15 cellular contexts compared by ENCODE assay signal in genomic region chr22:27875951-27876350, GRCh38. TPM values are rescaled to one million over a fixed set of nuclear protein-coding genes. Genes with fewer than 3 reads are reported as not detected.
A peak's percentile ranks its signal among the peaks of the same experiment; 100 is the strongest.
DNase-seq lines count a peak whose midpoint lies in the region; ATAC-seq and TF ChIP-seq lines count a peak whose summit lies in the region.
"Had no signal": no experiment of that assay in that cellular context is flagged by ENCODE, and none has a peak within 500 bp of the region (broad histone marks: within the 10 kb centered on the region; RNA-seq: fewer than 3 reads in every experiment).

No MANE protein-coding gene starts in this region.

- no peak overlapping the region for H3K18ac ChIP-seq in mesenchymal stem cell (ENCODE audit: low read depth in 1 of 2, low read length in 2 of 2)

- H3K27me3 Mint-ChIP-seq in MCF 10A (ENCODE audit: insufficient read depth, unreplicated experiment) (no peaks in the 10 kb centered on the region), WTC11 (ENCODE audit: low read depth) (no peaks in the 10 kb centered on the region)
- no peaks in the 10 kb centered on the region for H3K27me3 Mint-ChIP-seq in activated T-helper 2 cell treated with anti-CD3 and anti-CD28 coated beads, Interferon-gamma antibody, Interleukin-2, Interleukin-4, amounts not matched to agents 10 μg/mL and 5 μg/mL and 100 μg/mL, durations not matched to agents 14 hours and 24 hours and 36 hours (ENCODE audit: low read depth)

- ATAC-seq in WTC11 (no peak), HG03521 (IDR thresholded peaks at IDR 0.05; ENCODE audit: unreplicated experiment) (no peak)

- TF ChIP-seq POLR2A in transverse colon (IDR thresholded peaks at IDR 0.05) = no peak

- no peak overlapping the region for H2BK12ac ChIP-seq in mesenchymal stem cell (ENCODE audit: low read length in 2 of 2)

- WGBS in mammary epithelial cell (ENCODE audit: low coverage, missing lambda C conversion rate) = 97% methylated on average over 2 of the region's 2 CpGs
- 96% methylated on average over 1 of the region's 2 CpGs for WGBS in mesenchymal stem cell
- 77 to 100% methylated on average over 1 to 2 of the region's 2 CpGs for WGBS in transverse colon (ENCODE audit: low coverage in 1 of 2), 2 donors

- intact Hi-C loops in MCF 10A (cut with micrococcal nuclease) (no loop called here), mammary epithelial cell (cut with micrococcal nuclease) (no loop called here), transverse colon (cut with DNase I; ENCODE audit: low total_unique reads) (no loop called here)
- intact Hi-C loops in activated T-helper 2 cell treated with anti-CD3 and anti-CD28 coated beads, Interferon-gamma antibody, Interleukin-2, Interleukin-4, amounts not matched to agents 10 μg/mL and 5 μg/mL and 100 μg/mL, durations not matched to agents 14 hours and 24 hours and 36 hours (cut with micrococcal nuclease) = no loop called here

- in situ Hi-C loops in mammary epithelial cell (cut with MboI; ENCODE audit: low sequenced_read_pairs in 2 of 2) = no loop called here
- in situ Hi-C loops in transverse colon (cut with MboI; ENCODE audit: low pct_ligation_motif_present in 1 of 4, low pct_unique_long_range_greater_than_20kb in 1 of 4, low sequenced_read_pairs in 3 of 4) = loop anchor here in 3 of 4 donors (25.0 kb wide), 1 partner anchor 711 kb away; no protein-coding TSS in a partner anchor

- H3K27ac ChIP-seq in mammary epithelial cell (ENCODE audit: insufficient read depth, low read depth, low read length) = no peak overlapping the region
- no peak overlapping the region for H3K27ac ChIP-seq in mesenchymal stem cell (ENCODE audit: low read length, poor library complexity, severe bottlenecking)
- peak overlapping the region in 3 of 4 donors; percentile 70 to 85 (median 79) for H3K27ac ChIP-seq in transverse colon
- H3K27ac ChIP-seq: epithelial cell of prostate had no signal

- H2BK120ac ChIP-seq in mesenchymal stem cell (ENCODE audit: low read depth, low read length) = no peak overlapping the region

- no peak overlapping the region for H3K14ac ChIP-seq in mesenchymal stem cell (ENCODE audit: low read length in 2 of 2)

- H3K27me3 ChIP-seq in mammary epithelial cell (ENCODE audit: insufficient read depth, low read length) = no peaks in the 10 kb centered on the region
- H3K27me3 ChIP-seq in mesenchymal stem cell (ENCODE audit: control insufficient read depth in 1 of 2, insufficient read depth in 1 of 2, low read length in 2 of 2) = no peaks in the 10 kb centered on the region
- H3K27me3 ChIP-seq in transverse colon = no peaks in the 10 kb centered on the region

- no peak overlapping the region for H3K4me3 Mint-ChIP-seq in MCF 10A (ENCODE audit: unreplicated experiment)
- H3K4me3 Mint-ChIP-seq in activated T-helper 2 cell treated with anti-CD3 and anti-CD28 coated beads, Interferon-gamma antibody, Interleukin-2, Interleukin-4, amounts not matched to agents 10 μg/mL and 5 μg/mL and 100 μg/mL, durations not matched to agents 14 hours and 24 hours and 36 hours (ENCODE audit: low read depth) = no peak overlapping the region
- no peak overlapping the region for H3K4me3 Mint-ChIP-seq in WTC11
- H3K4me3 Mint-ChIP-seq: nephron had no signal

- no peaks in the 10 kb centered on the region for H3K9me3 Mint-ChIP-seq in MCF 10A (ENCODE audit: unreplicated experiment)
- H3K9me3 Mint-ChIP-seq in activated T-helper 2 cell treated with anti-CD3 and anti-CD28 coated beads, Interferon-gamma antibody, Interleukin-2, Interleukin-4, amounts not matched to agents 10 μg/mL and 5 μg/mL and 100 μg/mL, durations not matched to agents 14 hours and 24 hours and 36 hours = no peaks in the 10 kb centered on the region
- H3K9me3 Mint-ChIP-seq in WTC11 = no peaks in the 10 kb centered on the region
- H3K9me3 Mint-ChIP-seq: nephron had no signal

- H2BK15ac ChIP-seq in mesenchymal stem cell (ENCODE audit: low read depth, poor library complexity, severe bottlenecking) = no peak overlapping the region

- peaks cover 4% of the 10 kb centered on the region for H4K20me1 ChIP-seq in mammary epithelial cell (ENCODE audit: insufficient read depth, low read length)

- TF ChIP-seq CTCF in MCF 10A (IDR thresholded peaks at IDR 0.05; ENCODE audit: unreplicated experiment) (no peak), mammary epithelial cell (conservative IDR thresholded peaks at IDR 0.05 in 1 of 2, IDR thresholded peaks at IDR 0.05 in 1 of 2; ENCODE audit: extremely low read depth in 1 of 2, insufficient read depth in 1 of 2, low read depth in 1 of 2, low read length in 2 of 2) (no peak), transverse colon (IDR thresholded peaks at IDR 0.05) (no peak), WTC11 (IDR thresholded peaks at IDR 0.05) (no peak)

- no peak overlapping the region for H3K4me3 ChIP-seq in mammary epithelial cell (replicated peaks in 1 of 3; ENCODE audit: insufficient read depth in 1 of 3, low read depth in 2 of 3, low read length in 3 of 3)
- no peak overlapping the region for H3K4me3 ChIP-seq in mesenchymal stem cell (ENCODE audit: insufficient read depth in 1 of 2, low read depth in 1 of 2, low read length in 2 of 2)
- no peak overlapping the region for H3K4me3 ChIP-seq in transverse colon

- no peak for DNase-seq in MCF 10A (ENCODE audit: unreplicated experiment)
- DNase-seq in mammary epithelial cell = no peak
- no peak for DNase-seq in activated T-helper 2 cell treated with anti-CD3 and anti-CD28 coated beads, Interferon-gamma antibody, Interleukin-2, Interleukin-4, amounts not matched to agents 10 μg/mL and 5 μg/mL and 100 μg/mL, durations not matched to agents 14 hours and 24 hours and 36 hours (ENCODE audit: low spot score)
- no peak for DNase-seq in mesenchymal stem cell
- DNase-seq in transverse colon = no peak
- no peak for DNase-seq in WTC11 (ENCODE audit: low spot score)
- DNase-seq in NCI-H187 treated with DMSO at 0.1 percent for 48 hours (lab: John Stamatoyannopoulos, UW) = no peak
- DNase-seq: activated CD4-positive, CD25-positive, alpha-beta regulatory T cell treated with anti-CD3 and anti-CD28 coated beads, Interleukin-2, amount 50 U/mL, for 72 hours; cortex of kidney; GF-D8; HCEC 1CT; SHP77 treated with DMSO at 0.1 percent for 48 hours had no signal

- peaks cover 7% of the 10 kb centered on the region for H3K4me1 Mint-ChIP-seq in MCF 10A (ENCODE audit: insufficient read depth, unreplicated experiment)
- peaks cover 40% of the 10 kb centered on the region for H3K4me1 Mint-ChIP-seq in activated T-helper 2 cell treated with anti-CD3 and anti-CD28 coated beads, Interferon-gamma antibody, Interleukin-2, Interleukin-4, amounts not matched to agents 10 μg/mL and 5 μg/mL and 100 μg/mL, durations not matched to agents 14 hours and 24 hours and 36 hours (ENCODE audit: low read depth)
- H3K4me1 Mint-ChIP-seq in WTC11 = peaks cover 47% of the 10 kb centered on the region

- H3K9me3 ChIP-seq in mammary epithelial cell (replicated peaks; ENCODE audit: insufficient read depth, low read length) (no peaks in the 10 kb centered on the region), mesenchymal stem cell (ENCODE audit: control insufficient read depth, low read length) (no peaks in the 10 kb centered on the region), transverse colon (no peaks in the 10 kb centered on the region)

- H3K36me3 Mint-ChIP-seq in MCF 10A (ENCODE audit: insufficient read depth, unreplicated experiment) (peaks cover 38% of the 10 kb centered on the region), WTC11 (peaks cover 19% of the 10 kb centered on the region)
- peaks cover 31% of the 10 kb centered on the region for H3K36me3 Mint-ChIP-seq in activated T-helper 2 cell treated with anti-CD3 and anti-CD28 coated beads, Interferon-gamma antibody, Interleukin-2, Interleukin-4, amounts not matched to agents 10 μg/mL and 5 μg/mL and 100 μg/mL, durations not matched to agents 14 hours and 24 hours and 36 hours (ENCODE audit: low read depth)

- peaks cover 21% of the 10 kb centered on the region for H3K36me3 ChIP-seq in mammary epithelial cell (ENCODE audit: insufficient read depth, low read length)
- H3K36me3 ChIP-seq in mesenchymal stem cell (ENCODE audit: control insufficient read depth in 1 of 2, insufficient read depth in 2 of 2, low read depth in 1 of 2, low read length in 2 of 2) = peaks cover 9 to 32% of the 10 kb centered on the region in 2 experiments
- H3K36me3 ChIP-seq in transverse colon = no peaks in the 10 kb centered on the region

- no peak overlapping the region for H4K8ac ChIP-seq in mesenchymal stem cell (ENCODE audit: low read length)

- no peak overlapping the region for H3K4me2 ChIP-seq in mammary epithelial cell (ENCODE audit: insufficient read depth, low read depth, low read length)
- H3K4me2 ChIP-seq in mesenchymal stem cell (ENCODE audit: low read length, poor library complexity, severe bottlenecking) = no peak overlapping the region

- H3K23ac ChIP-seq in mesenchymal stem cell (ENCODE audit: low read length in 2 of 2) = no peak overlapping the region

- no peak for TF ChIP-seq EP300 in transverse colon (IDR thresholded peaks at IDR 0.05; ENCODE audit: low read depth)

- dilution Hi-C loops in mammary epithelial cell (cut with HindIII; ENCODE audit: low sequenced_read_pairs) = no loop called here

- peaks cover 16% of the 10 kb centered on the region for H3K79me1 ChIP-seq in mesenchymal stem cell (replicated peaks; ENCODE audit: low read length, poor library complexity, severe bottlenecking)

- no peak overlapping the region for H4K91ac ChIP-seq in mesenchymal stem cell (ENCODE audit: low read length)

- H2AFZ ChIP-seq in mammary epithelial cell (ENCODE audit: low read depth, low read length) (no peak overlapping the region), mesenchymal stem cell (ENCODE audit: low read depth, low read length) (no peak overlapping the region)

- H2AK5ac ChIP-seq in mesenchymal stem cell (ENCODE audit: low read length, severe bottlenecking) = peak overlapping the region; percentile 12

- BruUV-seq in MCF 10A (replicated peaks; lab: Mats Ljungman, UMichigan) (no TSS peak), mammary epithelial cell (replicated peaks; lab: Mats Ljungman, UMichigan) (no TSS peak)

- POLR2A ChIA-PET in MCF 10A (lab: Yijun Ruan, JAX) (no interaction called here), WTC11 (lab: Charles Lee) (no interaction called here)

- H3K4me1 ChIP-seq in mammary epithelial cell (ENCODE audit: insufficient read depth, low read length) (peaks cover 2% of the 10 kb centered on the region), mesenchymal stem cell (ENCODE audit: control insufficient read depth, insufficient read depth, low read depth, low read length) (peaks cover 1% of the 10 kb centered on the region), transverse colon (peaks cover 37 to 78% (median 41%) of the 10 kb centered on the region in 4 donors)

- H3K27ac Mint-ChIP-seq in MCF 10A (ENCODE audit: low read depth, unreplicated experiment) = peak overlapping the region; percentile 14
- peak overlapping the region; percentile 25 for H3K27ac Mint-ChIP-seq in activated T-helper 2 cell treated with anti-CD3 and anti-CD28 coated beads, Interferon-gamma antibody, Interleukin-2, Interleukin-4, amounts not matched to agents 10 μg/mL and 5 μg/mL and 100 μg/mL, durations not matched to agents 14 hours and 24 hours and 36 hours
- H3K27ac Mint-ChIP-seq in WTC11 = no peak overlapping the region

- H3K9ac ChIP-seq in mammary epithelial cell (ENCODE audit: insufficient read depth, low read length) (no peak overlapping the region), mesenchymal stem cell (ENCODE audit: low read length) (no peak overlapping the region)

- H3K4ac ChIP-seq in mesenchymal stem cell (ENCODE audit: low read depth in 1 of 2, low read length in 2 of 2) = no peak overlapping the region

- no peak overlapping the region for H2BK5ac ChIP-seq in mesenchymal stem cell (ENCODE audit: low read depth, low read length, poor library complexity, severe bottlenecking)

- CTCF ChIA-PET in MCF 10A (lab: Yijun Ruan, JAX) (interaction anchor here (1.5 to 3.0 kb wide), 2 partner anchors 10 to 13 kb away, joined by 5 to 23 read pairs; no protein-coding TSS in a partner anchor), mammary epithelial cell (lab: Charles Lee; ENCODE audit: low non-redundant PET) (no interaction called here), WTC11 (lab: Charles Lee) (interaction anchor here (2.2 kb wide), 1 partner anchor 11 kb away, joined by 11 read pairs; no protein-coding TSS in a partner anchor)

- H3K79me2 ChIP-seq in mammary epithelial cell (ENCODE audit: insufficient read depth, low read length) = peaks cover 83% of the 10 kb centered on the region

RNA-seq across cellular contexts. Expression of gene PITPNB, which starts 43.1 kb away (rescaled TPM):
- total RNA-seq in MCF 10A (2022) = 93.1 and 124 TPM in 2 replicates
- 100 to 1,000 TPM in 1 of 2 donors, 10 to 100 TPM in 1; 33.5 to 125 TPM for total RNA-seq in mammary epithelial cell
- polyA plus RNA-seq in mammary epithelial cell = 43.8 TPM
- polyA minus RNA-seq in mammary epithelial cell = 69.6 TPM
- 138 and 142 TPM in 2 replicates for total RNA-seq in activated T-helper 2 cell treated with anti-CD3 and anti-CD28 coated beads, Interferon-gamma antibody, Interleukin-2, Interleukin-4, amounts not matched to agents 10 μg/mL and 5 μg/mL and 100 μg/mL, durations not matched to agents 14 hours and 24 hours and 36 hours
- 48.3 TPM for polyA plus RNA-seq in mesenchymal stem cell (2013, experiment 1 of 2)
- polyA plus RNA-seq in mesenchymal stem cell (2013, experiment 2 of 2) = 51.1 TPM
- 10 to 100 TPM; 28.0 to 48.2 (median 40.3) TPM for total RNA-seq in transverse colon
- total RNA-seq in WTC11 (2021) = 70.7 to 76.2 TPM (median 71.7 TPM) in 3 replicates

Comparison
In these comparisons a context has a peak if more than half of its experiments do, and no peak if none do; other contexts are left out.
1. H3K27ac ChIP-seq: peak in transverse colon (3 of 4); none in mammary epithelial cell (single experiment) and mesenchymal stem cell (single experiment).
2. in situ Hi-C loops: an anchor here in transverse colon (25.0 kb wide); none called in mammary epithelial cell.